8 cellular contexts compared by ENCODE assay signal in genomic region chr7:1412322-1413261, GRCh38.
DNase-seq lines count a peak whose midpoint lies in the region; ATAC-seq and TF ChIP-seq lines count a peak whose summit lies in the region.

No MANE protein-coding gene starts in this region.

- H3K4me3 ChIP-seq in DOHH2 (ENCODE audit: low read length) (peak overlapping the region; percentile 22; the same call in 1 of the 2 replicates), WI38 (ENCODE audit: low read depth, low read length) (no peak overlapping the region)

- no peaks in the 10 kb centered on the region for H4K20me1 ChIP-seq in DOHH2 (ENCODE audit: control insufficient read depth, insufficient read depth, low read depth, low read length)

- peak overlapping the region; percentile 48 for H3K4me2 ChIP-seq in DOHH2 (ENCODE audit: low read length)

- TF ChIP-seq CTCF in DOHH2 (IDR thresholded peaks at IDR 0.05; ENCODE audit: low read depth, low read length, poor library complexity, severe bottlenecking): peak; percentile 95
- peak; percentile 56 for TF ChIP-seq CTCF in WI38 (IDR thresholded peaks at IDR 0.05; ENCODE audit: low read depth, low read length)

- no peaks in the 10 kb centered on the region for H3K9me2 ChIP-seq in DOHH2 (replicated peaks; ENCODE audit: control insufficient read depth, low read length)

- peaks cover 12% of the 10 kb centered on the region for H3K27me3 ChIP-seq in DOHH2 (ENCODE audit: control insufficient read depth, low read length)

- ATAC-seq in HG02970 (IDR thresholded peaks at IDR 0.05; ENCODE audit: low FRiP score, unreplicated experiment) (peak; percentile 47), HG03565 (IDR thresholded peaks at IDR 0.05; ENCODE audit: unreplicated experiment) (no peak)

- peak; percentile 86 for DNase-seq in NCI-H2227 (lab: John Stamatoyannopoulos, UW; ENCODE audit: unreplicated experiment)
- DNase-seq in brain pericyte (ENCODE audit: low read depth, low spot score): peak; percentile 34
- peak; percentile 100 for DNase-seq in iPS-NIHi7 (ENCODE audit: extremely low spot score)
- peak; percentile 93 for DNase-seq in stimulated activated CD4-positive, alpha-beta T cell treated with anti-CD3 and anti-CD28 coated beads, Interleukin-12 subunit alpha, Interleukin-12 subunit beta, amount 100 ng/mL, for 4 hours

- H3K79me2 ChIP-seq in DOHH2 (ENCODE audit: control insufficient read depth, low read length): no peaks in the 10 kb centered on the region

- H3K36me3 ChIP-seq in DOHH2 (ENCODE audit: control insufficient read depth, low read length): no peaks in the 10 kb centered on the region

- no peaks in the 10 kb centered on the region for H3K9me3 ChIP-seq in DOHH2 (ENCODE audit: control insufficient read depth, insufficient read depth, low read length)

- peaks cover 4% of the 10 kb centered on the region for H3K4me1 ChIP-seq in DOHH2 (ENCODE audit: control insufficient read depth, low read length)

- no peak overlapping the region for H3K27ac ChIP-seq in DOHH2 (ENCODE audit: low read depth, low read length)

- H3F3A ChIP-seq in DOHH2 (ENCODE audit: control insufficient read depth, insufficient read depth): no peaks in the 10 kb centered on the region

Comparison
In these comparisons a context has a peak if more than half of its experiments do, and no peak if none do; other contexts are left out.
1. DNase-seq: peak in every context shown above with its lines; median percentile 100 in iPS-NIHi7; 93 in stimulated activated CD4-positive, alpha-beta T cell treated with anti-CD3 and anti-CD28 coated beads, Interleukin-12 subunit alpha, Interleukin-12 subunit beta, amount 100 ng/mL, for 4 hours; 86 in NCI-H2227; 34 in brain pericyte.